ENCODE assay signal across 8 cellular contexts in the genomic region with DNA sequence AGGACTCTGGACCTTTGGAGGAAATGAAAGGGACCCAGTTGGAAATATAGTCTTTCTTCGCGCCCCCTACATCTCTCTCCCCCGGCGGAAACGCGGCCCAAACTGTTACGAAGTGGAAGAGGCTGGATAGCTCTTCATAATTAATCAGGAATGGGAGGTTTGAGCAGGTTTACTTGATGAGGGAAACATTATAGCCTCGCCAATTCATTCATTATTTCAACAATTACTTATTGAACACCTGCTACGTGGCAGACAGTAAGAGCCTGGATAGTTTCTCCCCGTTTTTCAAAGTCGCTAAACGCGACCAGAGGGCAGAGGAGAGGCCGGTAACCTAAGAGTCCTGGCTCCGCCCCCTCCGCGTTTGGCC. TPM values are rescaled to one million over a fixed set of nuclear protein-coding genes. Genes with fewer than 3 reads are reported as not detected.
DNase-seq lines count a peak whose midpoint lies in the region; ATAC-seq and TF ChIP-seq lines count a peak whose summit lies in the region.

No MANE protein-coding gene starts in this region.

- peak overlapping the region; percentile 92 to 95 for H3K27ac ChIP-seq in mucosa of rectum (ENCODE audit: low read depth in 2 of 2, low read length in 2 of 2)

- no peak for ATAC-seq in HG03342 (IDR thresholded peaks at IDR 0.05; ENCODE audit: unreplicated experiment)

- peak; percentile 74 to 75 for DNase-seq in stimulated activated CD4-positive, alpha-beta T cell treated with anti-CD3 and anti-CD28 coated beads, Interleukin-2, amount 100 ng/mL, for 48 hours
- DNase-seq in stimulated activated CD4-positive, alpha-beta T cell treated with anti-CD3 and anti-CD28 coated beads, Interleukin-1b, Interleukin-23, amount 100 ng/mL, for 48 hours, result no peak
- peak; percentile 11 for DNase-seq in Jurkat, Clone E6-1 (ENCODE audit: low read depth, low spot score)
- DNase-seq in choroid plexus epithelial cell (ENCODE audit: low read depth) (no peak), SW480 (ENCODE audit: low spot score) (no peak), HK-2 (ENCODE audit: unreplicated experiment) (no peak)

- H3K9me3 ChIP-seq in mucosa of rectum (ENCODE audit: control insufficient read depth in 2 of 2, low read length in 2 of 2), result no peaks in the 10 kb centered on the region

- peak overlapping the region; percentile 88 to 91 for H3K9ac ChIP-seq in mucosa of rectum (ENCODE audit: low read depth in 1 of 2, low read length in 2 of 2)

- TF ChIP-seq CTCF in choroid plexus epithelial cell (conservative IDR thresholded peaks at IDR 0.05; ENCODE audit: low read depth, low read length), result no peak

- peaks cover 9 to 16% of the 10 kb centered on the region in 2 donors for H3K36me3 ChIP-seq in mucosa of rectum (ENCODE audit: control insufficient read depth in 2 of 2, insufficient read depth in 2 of 2, low read length in 2 of 2)

- peaks cover 29 to 33% of the 10 kb centered on the region in 2 donors for H3K4me1 ChIP-seq in mucosa of rectum (ENCODE audit: control insufficient read depth in 2 of 2, insufficient read depth in 2 of 2, low read length in 2 of 2)

- H3K27me3 ChIP-seq in mucosa of rectum (ENCODE audit: control insufficient read depth in 2 of 2, insufficient read depth in 2 of 2, low read length in 2 of 2), result peaks cover 6 to 11% of the 10 kb centered on the region in 2 donors

- H3K4me3 ChIP-seq in Jurkat, Clone E6-1 (ENCODE audit: low read length), result peak overlapping the region; percentile 87
- H3K4me3 ChIP-seq in choroid plexus epithelial cell (ENCODE audit: low read depth, low read length) (peak overlapping the region; percentile 86), mucosa of rectum (ENCODE audit: low read length in 2 of 2) (peak overlapping the region; percentile 92 to 98)

RNA-seq across cellular contexts. Expression of a gene that starts 0.2 kb away (rescaled TPM):
- polyA plus RNA-seq in Jurkat, Clone E6-1 (2012; ENCODE audit: insufficient read depth, insufficient read length), result 6.4 TPM

RNA-seq across cellular contexts. Expression of a gene that starts 1.8 kb away (rescaled TPM):
- 11.7 TPM for polyA plus RNA-seq in Jurkat, Clone E6-1 (2012; ENCODE audit: insufficient read depth, insufficient read length)

RNA-seq across cellular contexts. Expression of a gene that starts 11.9 kb away (rescaled TPM):
- 145 TPM for polyA plus RNA-seq in Jurkat, Clone E6-1 (2012; ENCODE audit: insufficient read depth, insufficient read length)

RNA-seq across cellular contexts. Expression of a gene that starts 24.9 kb away (rescaled TPM):
- polyA plus RNA-seq in Jurkat, Clone E6-1 (2012; ENCODE audit: insufficient read depth, insufficient read length), result 39.5 TPM

RNA-seq across cellular contexts. Expression of a gene that starts 30.9 kb away (rescaled TPM):
- polyA plus RNA-seq in Jurkat, Clone E6-1 (2012; ENCODE audit: insufficient read depth, insufficient read length), result 2.2 TPM

Comparison
In these comparisons a context has a peak if more than half of its experiments do, and no peak if none do; other contexts are left out.
1. DNase-seq: peak in stimulated activated CD4-positive, alpha-beta T cell treated with anti-CD3 and anti-CD28 coated beads, Interleukin-2, amount 100 ng/mL, for 48 hours (2 of 2) and Jurkat, Clone E6-1 (single experiment); none in stimulated activated CD4-positive, alpha-beta T cell treated with anti-CD3 and anti-CD28 coated beads, Interleukin-1b, Interleukin-23, amount 100 ng/mL, for 48 hours (single experiment), choroid plexus epithelial cell (single experiment), SW480 (single experiment) and HK-2 (single experiment).
2. Peak in every context shown above with its lines, with median percentiles within 50 percentile points of each other: H3K4me3 ChIP-seq.